21 cellular contexts compared by ENCODE assay signal in genomic region chr22:17994424-17995108, GRCh38. TPM values are rescaled to one million over a fixed set of nuclear protein-coding genes. Genes with fewer than 3 reads are reported as not detected.
DNase-seq lines count a peak whose midpoint lies in the region; ATAC-seq, FAIRE-seq and TF ChIP-seq lines count a peak whose summit lies in the region.
"Had no signal": no experiment of that assay in that cellular context is flagged by ENCODE, and none has a peak within 500 bp of the region (broad histone marks: within the 10 kb centered on the region; RNA-seq: fewer than 3 reads in every experiment).

No MANE protein-coding gene starts in this region.

- H3K27ac Mint-ChIP-seq in stimulated activated memory B cell treated with anti-CD40 and anti-IgM and Interleukin-4, amounts not matched to agents 10 μg/mL and 1 μg/mL and 100 μg/mL, for 72 hours = peak overlapping the region; percentile 97
- H3K27ac Mint-ChIP-seq: activated T-helper 17 cell treated with anti-CD3 and anti-CD28 coated beads, Interleukin-2, amount 50 U/mL, for 72 hours had no signal

- in situ Hi-C loops in HepG2 (cut with HindIII; ENCODE audit: extremely low pct_ligation_motif_present, low pct_unique_long_range_greater_than_20kb) = loop anchor here (10.0 kb wide), 1 partner anchor 160 kb away; no protein-coding TSS in a partner anchor
- in situ Hi-C loops in transverse colon (cut with MboI; ENCODE audit: low pct_ligation_motif_present in 1 of 4, low pct_unique_long_range_greater_than_20kb in 1 of 4, low sequenced_read_pairs in 3 of 4) = no loop called here

- WGBS in HepG2 (ENCODE audit: low lambda C conversion rate) = 80% methylated on average over 10 of the region's 10 CpGs
- WGBS in right lobe of liver (ENCODE audit: insufficient coverage, low coverage, low lambda C conversion rate, missing lambda C conversion rate) = 63% methylated on average over 9 of the region's 10 CpGs
- WGBS in transverse colon (ENCODE audit: low coverage in 1 of 2), 2 donors = 66 to 72% methylated on average over 8 to 9 of the region's 10 CpGs

- no peak for DNase-seq in HepG2 (ENCODE audit: low spot score)
- no peak for DNase-seq in right lobe of liver
- peak in 2 of 3 donors; percentile 60 to 68 for DNase-seq in Peyer's patch
- no peak for DNase-seq in kidney epithelial cell (ENCODE audit: low read depth)
- DNase-seq in transverse colon = no peak
- no peak for DNase-seq in activated CD4-positive, alpha-beta T cell treated with anti-CD3 and anti-CD28 coated beads, Interleukin-2, amount 50 U/mL, for 1 hour
- DNase-seq: Calu3; effector memory CD4-positive, alpha-beta T cell; GDM1; left colon; MM.1S; NCI-H2081; NCI-H524; stimulated activated CD4-positive, alpha-beta T cell treated with anti-CD3 and anti-CD28 coated beads, Interleukin-15, amount 100 ng/mL, for 24 hours had no signal

- no peaks in the 10 kb centered on the region for H3K36me3 ChIP-seq in HepG2 (replicated peaks in 1 of 2; ENCODE audit: control insufficient read depth in 1 of 2, insufficient read depth in 2 of 2, low read length in 2 of 2)
- no peaks in the 10 kb centered on the region for H3K36me3 ChIP-seq in right lobe of liver
- H3K36me3 ChIP-seq in Peyer's patch = no peaks in the 10 kb centered on the region
- no peaks in the 10 kb centered on the region for H3K36me3 ChIP-seq in kidney epithelial cell (ENCODE audit: control insufficient read depth, insufficient read depth, low read length)
- no peaks in the 10 kb centered on the region for H3K36me3 ChIP-seq in transverse colon

- CTCF ChIA-PET in HepG2 (lab: Yijun Ruan, JAX; ENCODE audit: low intra/inter-chr PET ratio, low total read pairs) = no interaction called here

- ATAC-seq in HepG2 (no peak; the same call in 2 of the 3 replicates), right lobe of liver (no peak), GM18505 (IDR thresholded peaks at IDR 0.05; ENCODE audit: unreplicated experiment) (no peak)
- ATAC-seq in stimulated activated memory B cell treated with anti-CD40 and anti-IgM and Interleukin-4, amounts not matched to agents 10 μg/mL and 1 μg/mL and 100 μg/mL, for 72 hours = peak; percentile 71
- ATAC-seq: activated T-helper 17 cell treated with anti-CD3 and anti-CD28 coated beads, Interleukin-2, amount 50 U/mL, for 72 hours; HCT116; left colon had no signal

- H3K36me3 Mint-ChIP-seq in stimulated activated memory B cell treated with anti-CD40 and anti-IgM and Interleukin-4, amounts not matched to agents 10 μg/mL and 1 μg/mL and 100 μg/mL, for 72 hours = peaks cover 2% of the 10 kb centered on the region

- peaks cover 99% of the 10 kb centered on the region for H3K4me1 Mint-ChIP-seq in stimulated activated memory B cell treated with anti-CD40 and anti-IgM and Interleukin-4, amounts not matched to agents 10 μg/mL and 1 μg/mL and 100 μg/mL, for 72 hours

- FAIRE-seq in HepG2 (lab: Jason Lieb, UNC) = peak; percentile 21
- FAIRE-seq: HTR-8/SVneo had no signal

- no peak overlapping the region for H3K9ac ChIP-seq in HepG2 (ENCODE audit: insufficient read depth, low read depth, low read length)

- H3K27me3 ChIP-seq in HepG2 (ENCODE audit: control insufficient read depth in 1 of 2, insufficient read depth in 2 of 2, low read length in 2 of 2) (no peaks in the 10 kb centered on the region), right lobe of liver (no peaks in the 10 kb centered on the region), Peyer's patch (no peaks in the 10 kb centered on the region), kidney epithelial cell (ENCODE audit: control insufficient read depth, insufficient read depth, low read length) (no peaks in the 10 kb centered on the region), transverse colon (no peaks in the 10 kb centered on the region)

- no peak for TF ChIP-seq POLR2A in HepG2 (IDR thresholded peaks at IDR 0.05; ENCODE audit: insufficient read depth in 1 of 2, low read depth in 2 of 2, low read length in 2 of 2)
- TF ChIP-seq POLR2A in right lobe of liver (IDR thresholded peaks at IDR 0.05) = no peak
- TF ChIP-seq POLR2A in Peyer's patch (IDR thresholded peaks at IDR 0.05) = no peak
- TF ChIP-seq POLR2A in transverse colon (IDR thresholded peaks at IDR 0.05) = no peak
- no peak for TF ChIP-seq POLR2A in GM18505 (IDR thresholded peaks at IDR 0.05; ENCODE audit: borderline replicate concordance, extremely low read depth, insufficient read depth, insufficient read length)

- no peak overlapping the region for H2AFZ ChIP-seq in HepG2 (ENCODE audit: low read length)

- no peaks in the 10 kb centered on the region for H3K9me3 ChIP-seq in HepG2 (ENCODE audit: low read length)
- H3K9me3 ChIP-seq in right lobe of liver = no peaks in the 10 kb centered on the region
- H3K9me3 ChIP-seq in Peyer's patch = no peaks in the 10 kb centered on the region
- no peaks in the 10 kb centered on the region for H3K9me3 ChIP-seq in transverse colon

- H3K4me2 ChIP-seq in HepG2 (ENCODE audit: low read depth, low read length) = no peak overlapping the region

- intact Hi-C loops in HepG2 (cut with micrococcal nuclease; ENCODE audit: unreplicated experiment) (no loop called here), right lobe of liver (cut with DNase I) (loop anchor here in 1 of 2 donors (5.0 kb wide), 1 partner anchor 73 kb away; no protein-coding TSS in a partner anchor), transverse colon (cut with DNase I; ENCODE audit: low total_unique reads) (no loop called here)

- H3K4me3 Mint-ChIP-seq in stimulated activated memory B cell treated with anti-CD40 and anti-IgM and Interleukin-4, amounts not matched to agents 10 μg/mL and 1 μg/mL and 100 μg/mL, for 72 hours = peak overlapping the region; percentile 67
- H3K4me3 Mint-ChIP-seq: activated T-helper 17 cell treated with anti-CD3 and anti-CD28 coated beads, Interleukin-2, amount 50 U/mL, for 72 hours; central memory CD8-positive, alpha-beta T cell had no signal

- H3K4me3 ChIP-seq in HepG2 (replicated peaks in 1 of 3; ENCODE audit: insufficient read depth in 1 of 3, low read depth in 2 of 3, low read length in 3 of 3) (no peak overlapping the region), right lobe of liver (no peak overlapping the region), Peyer's patch (no peak overlapping the region), kidney epithelial cell (ENCODE audit: low read depth, low read length) (no peak overlapping the region), transverse colon (no peak overlapping the region)
- H3K4me3 ChIP-seq: SK-N-MC had no signal

- TF ChIP-seq EP300 in HepG2 (IDR thresholded peaks at IDR 0.05; ENCODE audit: low read depth in 2 of 2, low read length in 2 of 2) (no peak), HepG2 (CRISPR knock-in tag; IDR thresholded peaks at IDR 0.05; ENCODE audit: borderline replicate concordance) (no peak), transverse colon (IDR thresholded peaks at IDR 0.05; ENCODE audit: low read depth) (no peak)

- H3K79me2 ChIP-seq in HepG2 (ENCODE audit: insufficient read depth, low read length) = peaks cover 69% of the 10 kb centered on the region

- H3K9me3 Mint-ChIP-seq in stimulated activated memory B cell treated with anti-CD40 and anti-IgM and Interleukin-4, amounts not matched to agents 10 μg/mL and 1 μg/mL and 100 μg/mL, for 72 hours = no peaks in the 10 kb centered on the region
- H3K9me3 Mint-ChIP-seq: activated T-helper 17 cell treated with anti-CD3 and anti-CD28 coated beads, Interleukin-2, amount 50 U/mL, for 72 hours; central memory CD8-positive, alpha-beta T cell had no signal

- TF ChIP-seq CTCF in HepG2 (CRISPR knock-in tag; IDR thresholded peaks at IDR 0.05) (no peak), right lobe of liver (IDR thresholded peaks at IDR 0.05) (no peak), Peyer's patch (IDR thresholded peaks at IDR 0.05) (no peak), kidney epithelial cell (IDR thresholded peaks at IDR 0.05; ENCODE audit: insufficient read depth, low read length, poor library complexity, severe bottlenecking) (peak; percentile 18), transverse colon (IDR thresholded peaks at IDR 0.05) (no peak)

- H4K20me1 ChIP-seq in HepG2 (ENCODE audit: insufficient read depth, low read length) = no peaks in the 10 kb centered on the region; the same call in 1 of the 2 replicates

- POLR2A ChIA-PET in HepG2 (lab: Yijun Ruan, JAX) = interaction anchor here (0.8 kb wide), 1 partner anchor 69 kb away, joined by 3 read pairs; no protein-coding TSS in a partner anchor

- BruUV-seq in HepG2 (replicated peaks; lab: Mats Ljungman, UMichigan) = no TSS peak

- peaks cover 61% of the 10 kb centered on the region for H3K4me1 ChIP-seq in HepG2 (ENCODE audit: insufficient read depth, low read length)
- peaks cover 0 to 24% (median 9%) of the 10 kb centered on the region in 4 donors for H3K4me1 ChIP-seq in right lobe of liver
- H3K4me1 ChIP-seq in Peyer's patch = peaks cover 0 to 20% (median 11%) of the 10 kb centered on the region in 4 donors
- H3K4me1 ChIP-seq in transverse colon = peaks cover 12 to 46% (median 34%) of the 10 kb centered on the region in 4 donors

- no peak for TF ChIP-seq RAD21 in HepG2 (CRISPR knock-in tag; IDR thresholded peaks at IDR 0.05)

- H3K27me3 Mint-ChIP-seq in stimulated activated memory B cell treated with anti-CD40 and anti-IgM and Interleukin-4, amounts not matched to agents 10 μg/mL and 1 μg/mL and 100 μg/mL, for 72 hours = no peaks in the 10 kb centered on the region
- H3K27me3 Mint-ChIP-seq: activated T-helper 17 cell treated with anti-CD3 and anti-CD28 coated beads, Interleukin-2, amount 50 U/mL, for 72 hours; central memory CD8-positive, alpha-beta T cell had no signal

- H3K27ac ChIP-seq in HepG2 (ENCODE audit: extremely low read length, insufficient read depth, low read length) (no peak overlapping the region), right lobe of liver (no peak overlapping the region), Peyer's patch (peak overlapping the region in 1 of 4 donors; percentile 66), transverse colon (no peak overlapping the region)
- H3K27ac ChIP-seq: SK-N-MC had no signal

RNA-seq across cellular contexts. Expression of gene MICAL3, which starts 29.8 kb away (rescaled TPM):
- total RNA-seq in HepG2 (2016; rRNA removed; fragmentation: Illumina TruSeq; extraction: Trizol) = 9.5 and 12.5 TPM in 2 replicates
- total RNA-seq in HepG2 (2016; cell fraction: cytosol; rRNA removed; fragmentation: Illumina TruSeq; extraction: Trizol; ENCODE audit: low read depth) = 2.6 and 2.9 TPM in 2 replicates
- total RNA-seq in HepG2 (2016; cell fraction: insoluble cytoplasmic fraction; rRNA removed; fragmentation: Illumina TruSeq; extraction: Trizol) = 8.6 and 11.9 TPM in 2 replicates
- 4.2 and 6.1 TPM in 2 replicates for total RNA-seq in HepG2 (2016; cell fraction: membrane; rRNA removed; fragmentation: Illumina TruSeq; extraction: Trizol)
- total RNA-seq in HepG2 (2016; cell fraction: nucleus; rRNA removed; fragmentation: Illumina TruSeq; extraction: Trizol) = 31.3 and 35.0 TPM in 2 replicates
- polyA plus RNA-seq in HepG2 (2011; rRNA removed) = 5.3 and 5.6 TPM in 2 replicates
- polyA plus RNA-seq in HepG2 (2011; cell fraction: cytosol; rRNA removed) = 2.5 and 3.1 TPM in 2 replicates
- polyA plus RNA-seq in HepG2 (2011; cell fraction: nucleus; rRNA removed) = 32.9 and 43.0 TPM in 2 replicates
- polyA plus RNA-seq in HepG2 (2012) = 9.2 and 10.8 TPM in 2 replicates
- 0.59 and 1.1 TPM in 2 replicates for polyA plus RNA-seq in HepG2 (2016; cell fraction: cytosol; fragmentation: Illumina TruSeq; extraction: Trizol; ENCODE audit: low read depth)
- polyA plus RNA-seq in HepG2 (2016; cell fraction: insoluble cytoplasmic fraction; fragmentation: Illumina TruSeq; extraction: Trizol; ENCODE audit: low read depth) = 3.5 and 3.6 TPM in 2 replicates
- 0.53 and 1.1 TPM in 2 replicates for polyA plus RNA-seq in HepG2 (2016; cell fraction: membrane; fragmentation: Illumina TruSeq; extraction: Trizol; ENCODE audit: low read depth)
- 34.4 and 36.4 TPM in 2 replicates for polyA plus RNA-seq in HepG2 (2016; cell fraction: nucleus; fragmentation: Illumina TruSeq; extraction: Trizol; ENCODE audit: insufficient read depth, low read depth)
- polyA minus RNA-seq in HepG2 (2011; rRNA and poly(A)+ RNA removed; ENCODE audit: low replicate concordance) = 12.7 and 28.5 TPM in 2 replicates
- 3.7 and 4.4 TPM in 2 replicates for polyA minus RNA-seq in HepG2 (2011; cell fraction: cytosol; rRNA and poly(A)+ RNA removed)
- polyA minus RNA-seq in HepG2 (2011; cell fraction: nucleus; rRNA and poly(A)+ RNA removed) = 28.5 and 33.0 TPM in 2 replicates
- total RNA-seq in right lobe of liver = 10 to 100 TPM; 31.5 to 61.8 (median 48.2) TPM
- 10 to 100 TPM; 68.5 to 99.1 (median 88.7) TPM for total RNA-seq in Peyer's patch
- 38.9 and 53.1 TPM in 2 replicates for total RNA-seq in kidney epithelial cell
- total RNA-seq in transverse colon = 100 to 1,000 TPM in 2 of 4 donors, 10 to 100 TPM in 2; 84.2 to 290 (median 151) TPM

Comparison
In these comparisons a context has a peak if more than half of its experiments do, and no peak if none do; other contexts are left out.
1. DNase-seq: peak in Peyer's patch (2 of 3); none in HepG2 (single experiment), right lobe of liver (0 of 3), kidney epithelial cell (single experiment), transverse colon (single experiment) and activated CD4-positive, alpha-beta T cell treated with anti-CD3 and anti-CD28 coated beads, Interleukin-2, amount 50 U/mL, for 1 hour (single experiment).